1 cellular context compared by ENCODE assay signal in the genomic region with DNA sequence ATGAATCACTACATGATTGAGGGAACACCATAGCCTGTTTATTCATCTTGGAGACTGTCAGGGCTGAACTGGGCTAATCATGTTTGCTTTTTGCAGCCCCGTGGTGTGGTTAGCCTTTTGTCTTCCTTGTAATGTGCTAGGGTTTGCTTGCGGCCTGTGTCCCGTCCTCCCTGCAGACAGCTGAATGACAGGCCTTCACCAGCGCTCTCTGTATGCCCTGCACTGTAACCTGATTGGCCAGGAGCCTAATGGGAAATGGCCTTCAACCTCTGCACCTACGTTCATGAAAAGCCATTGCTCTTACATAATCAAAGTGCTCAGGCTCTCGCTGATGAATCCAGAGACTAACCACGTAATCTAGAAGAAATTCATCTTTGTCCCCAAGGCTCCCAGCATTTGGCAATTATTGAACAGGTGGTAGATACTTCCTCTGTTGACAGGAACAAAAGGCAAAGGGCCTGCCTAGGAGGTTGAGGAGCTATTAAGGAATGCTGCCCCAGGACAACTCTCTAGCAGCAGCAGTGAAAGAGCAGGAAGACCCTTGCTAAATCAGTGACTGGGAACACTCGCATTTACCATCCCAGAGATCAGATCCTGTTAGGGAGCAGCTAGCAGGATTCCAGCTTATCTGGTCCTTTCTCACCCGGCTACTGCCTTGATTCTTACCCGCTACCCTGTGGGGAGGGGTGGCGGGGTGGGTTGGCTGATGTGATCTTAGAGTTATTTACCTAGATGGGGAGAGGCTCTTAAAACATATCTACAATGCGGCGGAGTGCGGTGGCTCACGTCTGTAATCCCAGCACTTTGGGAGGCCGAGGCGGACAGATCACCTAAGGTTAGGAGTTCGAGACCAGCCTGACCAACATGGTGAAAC.
A peak's percentile ranks its signal among the peaks of the same experiment; 100 is the strongest.
TF ChIP-seq lines count a peak whose summit lies in the region.

No MANE protein-coding gene starts in this region.

TF ChIP-seq in HepG2, 621 proteins besides CTCF, POLR2A, EP300 and RAD21 (continued from another document):
- TF ChIP-seq, protein P1, sequence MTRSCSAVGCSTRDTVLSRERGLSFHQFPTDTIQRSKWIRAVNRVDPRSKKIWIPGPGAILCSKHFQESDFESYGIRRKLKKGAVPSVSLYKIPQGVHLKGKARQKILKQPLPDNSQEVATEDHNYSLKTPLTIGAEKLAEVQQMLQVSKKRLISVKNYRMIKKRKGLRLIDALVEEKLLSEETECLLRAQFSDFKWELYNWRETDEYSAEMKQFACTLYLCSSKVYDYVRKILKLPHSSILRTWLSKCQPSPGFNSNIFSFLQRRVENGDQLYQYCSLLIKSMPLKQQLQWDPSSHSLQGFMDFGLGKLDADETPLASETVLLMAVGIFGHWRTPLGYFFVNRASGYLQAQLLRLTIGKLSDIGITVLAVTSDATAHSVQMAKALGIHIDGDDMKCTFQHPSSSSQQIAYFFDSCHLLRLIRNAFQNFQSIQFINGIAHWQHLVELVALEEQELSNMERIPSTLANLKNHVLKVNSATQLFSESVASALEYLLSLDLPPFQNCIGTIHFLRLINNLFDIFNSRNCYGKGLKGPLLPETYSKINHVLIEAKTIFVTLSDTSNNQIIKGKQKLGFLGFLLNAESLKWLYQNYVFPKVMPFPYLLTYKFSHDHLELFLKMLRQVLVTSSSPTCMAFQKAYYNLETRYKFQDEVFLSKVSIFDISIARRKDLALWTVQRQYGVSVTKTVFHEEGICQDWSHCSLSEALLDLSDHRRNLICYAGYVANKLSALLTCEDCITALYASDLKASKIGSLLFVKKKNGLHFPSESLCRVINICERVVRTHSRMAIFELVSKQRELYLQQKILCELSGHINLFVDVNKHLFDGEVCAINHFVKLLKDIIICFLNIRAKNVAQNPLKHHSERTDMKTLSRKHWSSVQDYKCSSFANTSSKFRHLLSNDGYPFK (CRISPR knock-in tag; IDR thresholded peaks at IDR 0.05; ENCODE audit: borderline replicate concordance): 0 out of 2 replicates have a peak, but pooled peaks have one; percentile 33
- peak; percentile 54; the same call in 1 of the 2 replicates for TF ChIP-seq ZMYM2 (CRISPR knock-in tag; IDR thresholded peaks at IDR 0.05)
